In the genomic region with DNA sequence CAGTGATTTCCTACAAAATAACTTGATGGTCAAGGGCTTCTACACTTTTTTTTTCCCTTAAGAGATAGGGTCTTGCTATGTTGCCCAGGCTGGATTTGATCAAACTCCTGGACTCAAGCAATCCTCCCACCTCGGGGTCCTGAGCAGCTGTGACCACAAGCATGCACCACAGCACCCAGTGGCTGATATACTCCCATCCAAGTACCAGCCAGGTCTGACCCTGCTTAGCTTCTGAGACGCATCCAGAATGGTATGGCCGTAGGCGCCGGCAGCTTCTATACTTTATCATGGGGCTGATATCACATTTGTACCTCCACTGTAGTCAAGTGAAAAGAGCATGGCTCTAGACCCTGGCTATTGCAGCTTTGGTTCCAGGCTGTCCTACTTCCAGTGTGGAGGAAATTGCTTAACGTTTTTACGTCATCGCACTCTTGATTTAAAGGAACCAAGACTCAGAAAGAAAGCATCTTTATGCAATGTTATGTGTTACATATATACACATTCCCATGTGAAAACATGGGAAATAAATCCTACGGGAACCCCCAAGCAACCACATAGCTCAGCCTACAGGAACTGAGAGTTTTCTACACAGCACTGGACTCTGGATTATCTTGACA, we compare ENCODE assay signal across 17 cellular contexts. TPM values are rescaled to one million over a fixed set of nuclear protein-coding genes. Genes with fewer than 3 reads are reported as not detected.
"Had no signal": no experiment of that assay in that cellular context is flagged by ENCODE, and none has a peak within 500 bp of the region (broad histone marks: within the 10 kb centered on the region; RNA-seq: fewer than 3 reads in every experiment).

No MANE protein-coding gene starts in this region.

- H3K4me3 Mint-ChIP-seq: activated CD4-positive, alpha-beta T cell treated with anti-CD3 and anti-CD28 coated beads, Interleukin-2, amount 10 ng/mL, durations not matched to agents 24 days and 14 days; activated naive CD8-positive, alpha-beta T cell treated with anti-CD3 and anti-CD28 coated beads, Interleukin-2, amount 10 ng/mL, durations not matched to agents 7 days and 5 days; neural crest cell had no signal

- H3K9me3 Mint-ChIP-seq: activated CD4-positive, alpha-beta T cell treated with anti-CD3 and anti-CD28 coated beads, Interleukin-2, amount 10 ng/mL, durations not matched to agents 24 days and 14 days; activated naive CD8-positive, alpha-beta T cell treated with anti-CD3 and anti-CD28 coated beads, Interleukin-2, amount 10 ng/mL, durations not matched to agents 7 days and 5 days had no signal

- H3K4me3 ChIP-seq: ascending aorta, sigmoid colon, spleen, stomach, thoracic aorta had no signal

- H3K36me3 Mint-ChIP-seq: activated naive CD8-positive, alpha-beta T cell treated with anti-CD3 and anti-CD28 coated beads, Interleukin-2, amount 10 ng/mL, durations not matched to agents 7 days and 5 days had no signal

- DNase-seq: activated CD4-positive, alpha-beta T cell treated with anti-CD3 and anti-CD28 coated beads, Interleukin-2, amount 10 ng/mL, durations not matched to agents 24 days and 14 days; activated CD4-positive, CD25-positive, alpha-beta regulatory T cell; activated CD8-positive, alpha-beta memory T cell treated with anti-CD3 and anti-CD28 coated beads for 24 hours; activated naive CD4-positive, alpha-beta T cell; activated naive CD8-positive, alpha-beta T cell treated with anti-CD3 and anti-CD28 coated beads, Interleukin-2, amount 10 ng/mL, durations not matched to agents 7 days and 5 days; erythroblast; glutamatergic neuron; left ventricle myocardium superior; sigmoid colon; spleen; stimulated activated CD4-positive, alpha-beta T cell treated with anti-CD3 and anti-CD28 coated beads, Interleukin-2, amount 100 ng/mL, for 24 hours; stomach had no signal

- H3K27ac Mint-ChIP-seq: activated CD4-positive, alpha-beta T cell treated with anti-CD3 and anti-CD28 coated beads, Interleukin-2, amount 10 ng/mL, durations not matched to agents 24 days and 14 days; activated naive CD8-positive, alpha-beta T cell treated with anti-CD3 and anti-CD28 coated beads, Interleukin-2, amount 10 ng/mL, durations not matched to agents 7 days and 5 days had no signal

- H3K4me1 Mint-ChIP-seq: activated CD4-positive, alpha-beta T cell treated with anti-CD3 and anti-CD28 coated beads, Interleukin-2, amount 10 ng/mL, durations not matched to agents 24 days and 14 days; activated naive CD8-positive, alpha-beta T cell treated with anti-CD3 and anti-CD28 coated beads, Interleukin-2, amount 10 ng/mL, durations not matched to agents 7 days and 5 days; neural crest cell had no signal

- ATAC-seq: left ventricle myocardium superior had no signal

- H3K27me3 Mint-ChIP-seq: activated CD4-positive, alpha-beta T cell treated with anti-CD3 and anti-CD28 coated beads, Interleukin-2, amount 10 ng/mL, durations not matched to agents 24 days and 14 days had no signal

RNA-seq across cellular contexts. Expression of a gene that starts 39.5 kb away (rescaled TPM):
- total RNA-seq: activated CD4-positive, alpha-beta T cell treated with anti-CD3 and anti-CD28 coated beads, Interleukin-2, amount 10 ng/mL, durations not matched to agents 24 days and 14 days; activated naive CD8-positive, alpha-beta T cell treated with anti-CD3 and anti-CD28 coated beads, Interleukin-2, amount 10 ng/mL, durations not matched to agents 7 days and 5 days; osteocyte; T-helper 2 cell treated with Interferon-gamma antibody and Interleukin-4, amounts not matched to agents 100 ng/mL and 5 ng/mL, for 36 hours had no signal
